In genomic region chr21:42751866-42752265, GRCh38 we compare ENCODE assay signal across 29 cellular contexts.
"Had no signal": no experiment of that assay in that cellular context is flagged by ENCODE, and none has a peak within 500 bp of the region (broad histone marks: within the 10 kb centered on the region; RNA-seq: fewer than 3 reads in every experiment).

No MANE protein-coding gene starts in this region.

- H3K4me1 ChIP-seq: breast epithelium had no signal

- H3K4me2 ChIP-seq: KMS-11 had no signal

- ATAC-seq: activated CD8-positive, alpha-beta T cell treated with anti-CD3 and anti-CD28 coated beads for 36 hours; body of pancreas; PC-3; SK-N-SH treated with all-trans-retinoic acid at 6 μM for 48 hours had no signal

- H3K9me3 ChIP-seq: body of pancreas, breast epithelium, Peyer's patch had no signal

- H3K4me3 ChIP-seq: body of pancreas, breast epithelium, Peyer's patch had no signal

- H3K9ac ChIP-seq: KMS-11 had no signal

- DNase-seq: activated CD4-positive, alpha-beta T cell treated with anti-CD3 and anti-CD28 coated beads, Interleukin-2, amount 10 ng/mL, durations not matched to agents 24 days and 14 days; activated CD4-positive, alpha-beta T cell treated with anti-CD3 and anti-CD28 coated beads, Interleukin-2, amount 50 U/mL, for 4 hours; activated CD8-positive, alpha-beta T cell treated with anti-CD3 and anti-CD28 coated beads for 36 hours; activated gamma-delta T cell; activated naive CD4-positive, alpha-beta T cell treated with Interleukin-2 at 50 U/mL for 16 hours; activated naive CD8-positive, alpha-beta T cell treated with anti-CD3 and anti-CD28 coated beads, Interleukin-2, amount 10 ng/mL, durations not matched to agents 7 days and 5 days; activated T-cell treated with anti-CD3 and anti-CD28 coated beads, Interleukin-2, amount 50 U/mL, for 24 hours; amygdala; body of pancreas; caudate nucleus; MM.1S; MV-4-11; NCI-H1092; NCI-H1436 treated with DMSO at 0.1 percent for 48 hours; NCI-H1694 treated with DMSO at 0.1 percent for 48 hours; NCI-H2029; NCI-H345; NCI-H524 treated with DMSO at 0.1 percent for 48 hours; PC-3; Peyer's patch; RPMI8226; SIG-M5; SW 1271; T-helper 1 cell; T-helper 2 cell; T1000 had no signal

- H3K27me3 ChIP-seq: body of pancreas, breast epithelium, Peyer's patch had no signal

- H3K36me3 ChIP-seq: breast epithelium had no signal

- H3K27ac ChIP-seq: body of pancreas, breast epithelium, KMS-11, Peyer's patch had no signal
